In the genomic region with DNA sequence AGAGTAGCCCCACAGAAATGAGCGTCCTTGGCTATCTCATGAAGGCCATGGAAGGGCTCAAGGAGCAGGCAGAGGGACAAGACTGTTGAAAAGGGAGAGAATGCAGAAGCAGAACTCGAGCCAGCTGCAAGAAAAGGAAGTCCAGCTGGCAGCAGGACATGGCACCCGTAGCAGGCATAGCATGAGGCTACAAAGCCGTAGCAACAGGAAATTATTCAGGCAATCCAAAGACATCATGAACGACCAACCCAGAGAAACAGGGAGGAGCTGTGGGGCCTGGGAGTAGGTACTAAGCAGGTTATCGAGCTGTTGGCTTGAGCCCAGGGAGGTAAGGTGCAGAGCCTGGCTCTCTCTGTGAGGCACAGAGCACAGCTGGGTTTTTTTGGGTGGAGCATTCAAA, we compare ENCODE assay signal across 16 cellular contexts.
A peak's percentile ranks its signal among the peaks of the same experiment; 100 is the strongest.
DNase-seq lines count a peak whose midpoint lies in the region; ATAC-seq and TF ChIP-seq lines count a peak whose summit lies in the region.
"Had no signal": no experiment of that assay in that cellular context is flagged by ENCODE, and none has a peak within 500 bp of the region (broad histone marks: within the 10 kb centered on the region; RNA-seq: fewer than 3 reads in every experiment).

No MANE protein-coding gene starts in this region.

- no peak overlapping the region for H3K4me3 ChIP-seq in epithelial cell of esophagus (ENCODE audit: low read length)
- H3K4me3 ChIP-seq in naive thymus-derived CD4-positive, alpha-beta T cell (ENCODE audit: low read length), result no peak overlapping the region
- H3K4me3 ChIP-seq: dorsolateral prefrontal cortex had no signal

- peaks cover 23 to 38% (median 31%) of the 10 kb centered on the region in 7 donors for H3K9me3 Mint-ChIP-seq in CD14-positive monocyte
- peaks cover 0 to 40% (median 14%) of the 10 kb centered on the region in 11 donors for H3K9me3 Mint-ChIP-seq in naive thymus-derived CD4-positive, alpha-beta T cell
- peaks cover 18% of the 10 kb centered on the region for H3K9me3 Mint-ChIP-seq in stimulated activated effector memory CD8-positive, alpha-beta T cell treated with anti-CD3 and anti-CD28 coated beads, Interleukin-12 subunit alpha, Interleukin-12 subunit beta, amount 100 ng/mL, for 72 hours

- no peak overlapping the region for H3K27ac ChIP-seq in naive thymus-derived CD4-positive, alpha-beta T cell (ENCODE audit: low read depth, low read length)
- H3K27ac ChIP-seq: dorsolateral prefrontal cortex, VCaP had no signal

- CTCF ChIA-PET in naive thymus-derived CD4-positive, alpha-beta T cell (lab: Charles Lee), result interaction anchor here (0.5 to 1.9 kb wide), 3 partner anchors 17 to 515 kb away, joined by 3 to 20 read pairs (median 6); no protein-coding TSS in a partner anchor

- POLR2A ChIA-PET in naive thymus-derived CD4-positive, alpha-beta T cell (lab: Charles Lee), result interaction anchor here (0.5 kb wide), 1 partner anchor 598 kb away, joined by 3 read pairs; no protein-coding TSS in a partner anchor

- DNase-seq in CD14-positive monocyte (ENCODE audit: low spot score) (peak; percentile 55), NAMALWA (ENCODE audit: low spot score) (peak; percentile 24), epithelial cell of esophagus (ENCODE audit: low read depth) (peak; percentile 18), ecto neural progenitor cell (ENCODE audit: low spot score) (no peak)
- no peak for DNase-seq in naive thymus-derived CD4-positive, alpha-beta T cell
- no peak for DNase-seq in stimulated activated effector memory CD8-positive, alpha-beta T cell treated with anti-CD3 and anti-CD28 coated beads, Interleukin-12 subunit alpha, Interleukin-12 subunit beta, amount 100 ng/mL, for 72 hours (ENCODE audit: low spot score in 2 of 2)
- DNase-seq: activated gamma-delta T cell; DND-41; dorsolateral prefrontal cortex; mesendoderm; NCI-H524 treated with DMSO at 0.1 percent for 48 hours; SHP77 treated with DMSO at 0.1 percent for 48 hours; stimulated activated CD4-positive, alpha-beta T cell treated with anti-CD3 and anti-CD28 coated beads, Interleukin-12 subunit alpha, Interleukin-12 subunit beta, amount 100 ng/mL, for 4 hours had no signal

- TF ChIP-seq CTCF in CD14-positive monocyte (IDR thresholded peaks at IDR 0.05), result no peak
- no peak for TF ChIP-seq CTCF in epithelial cell of esophagus (IDR thresholded peaks at IDR 0.05; ENCODE audit: insufficient read depth, low read depth, low read length, missing control alignments)

- H3K4me1 ChIP-seq in naive thymus-derived CD4-positive, alpha-beta T cell (ENCODE audit: control insufficient read depth in 2 of 2, insufficient read depth in 2 of 2, low read length in 2 of 2), result no peaks in the 10 kb centered on the region

- ATAC-seq in naive thymus-derived CD4-positive, alpha-beta T cell, result peak; percentile 52
- ATAC-seq in HG03442 (IDR thresholded peaks at IDR 0.05; ENCODE audit: unreplicated experiment) (no peak), HG02759 (IDR thresholded peaks at IDR 0.05; ENCODE audit: unreplicated experiment) (no peak)
- ATAC-seq in stimulated activated effector memory CD8-positive, alpha-beta T cell treated with anti-CD3 and anti-CD28 coated beads, Interleukin-12 subunit alpha, Interleukin-12 subunit beta, amount 100 ng/mL, for 72 hours, result no peak

- peak overlapping the region in 5 of 7 donors; percentile 28 to 58 (median 57) for H3K27ac Mint-ChIP-seq in CD14-positive monocyte
- no peak overlapping the region for H3K27ac Mint-ChIP-seq in naive thymus-derived CD4-positive, alpha-beta T cell
- H3K27ac Mint-ChIP-seq in stimulated activated effector memory CD8-positive, alpha-beta T cell treated with anti-CD3 and anti-CD28 coated beads, Interleukin-12 subunit alpha, Interleukin-12 subunit beta, amount 100 ng/mL, for 72 hours, result no peak overlapping the region

- H3K9me3 ChIP-seq in naive thymus-derived CD4-positive, alpha-beta T cell (ENCODE audit: control insufficient read depth in 2 of 3, low read length in 3 of 3), result peaks cover 0 to 3% (median 0%) of the 10 kb centered on the region in 3 experiments

- no peaks in the 10 kb centered on the region for H3K36me3 ChIP-seq in naive thymus-derived CD4-positive, alpha-beta T cell (ENCODE audit: control insufficient read depth in 2 of 3, insufficient read depth in 3 of 3, low read length in 3 of 3)

- H3K4me1 Mint-ChIP-seq in CD14-positive monocyte, result peaks cover 26% of the 10 kb centered on the region
- peaks cover 0 to 16% (median 5%) of the 10 kb centered on the region in 7 donors for H3K4me1 Mint-ChIP-seq in naive thymus-derived CD4-positive, alpha-beta T cell
- H3K4me1 Mint-ChIP-seq in stimulated activated effector memory CD8-positive, alpha-beta T cell treated with anti-CD3 and anti-CD28 coated beads, Interleukin-12 subunit alpha, Interleukin-12 subunit beta, amount 100 ng/mL, for 72 hours, result peaks cover 13% of the 10 kb centered on the region

- intact Hi-C loops in CD14-positive monocyte (cut with micrococcal nuclease), result no loop called here
- intact Hi-C loops in naive thymus-derived CD4-positive, alpha-beta T cell (cut with micrococcal nuclease), result no loop called here

- peak overlapping the region; percentile 27 to 64 for H3K4me3 Mint-ChIP-seq in CD14-positive monocyte
- no peak overlapping the region for H3K4me3 Mint-ChIP-seq in naive thymus-derived CD4-positive, alpha-beta T cell
- no peak overlapping the region for H3K4me3 Mint-ChIP-seq in stimulated activated effector memory CD8-positive, alpha-beta T cell treated with anti-CD3 and anti-CD28 coated beads, Interleukin-12 subunit alpha, Interleukin-12 subunit beta, amount 100 ng/mL, for 72 hours

- H3K27me3 Mint-ChIP-seq in CD14-positive monocyte (ENCODE audit: low read depth in 3 of 3), result peaks cover 0 to 2% (median 2%) of the 10 kb centered on the region in 3 donors
- peaks cover 12 to 36% (median 26%) of the 10 kb centered on the region in 5 donors for H3K27me3 Mint-ChIP-seq in naive thymus-derived CD4-positive, alpha-beta T cell

- no peaks in the 10 kb centered on the region for H3K27me3 ChIP-seq in naive thymus-derived CD4-positive, alpha-beta T cell (ENCODE audit: control insufficient read depth in 2 of 2, insufficient read depth in 2 of 2, low read length in 2 of 2)

- peaks cover 6 to 9% of the 10 kb centered on the region in 2 donors for H3K36me3 Mint-ChIP-seq in CD14-positive monocyte
- H3K36me3 Mint-ChIP-seq in naive thymus-derived CD4-positive, alpha-beta T cell, result peaks cover 0 to 28% (median 9%) of the 10 kb centered on the region in 5 donors
- no peaks in the 10 kb centered on the region for H3K36me3 Mint-ChIP-seq in stimulated activated effector memory CD8-positive, alpha-beta T cell treated with anti-CD3 and anti-CD28 coated beads, Interleukin-12 subunit alpha, Interleukin-12 subunit beta, amount 100 ng/mL, for 72 hours

Comparison
In these comparisons a context has a peak if more than half of its experiments do, and no peak if none do; other contexts are left out.
1. DNase-seq: peak in CD14-positive monocyte (single experiment), NAMALWA (single experiment) and epithelial cell of esophagus (single experiment); none in naive thymus-derived CD4-positive, alpha-beta T cell (0 of 9), ecto neural progenitor cell (single experiment) and stimulated activated effector memory CD8-positive, alpha-beta T cell treated with anti-CD3 and anti-CD28 coated beads, Interleukin-12 subunit alpha, Interleukin-12 subunit beta, amount 100 ng/mL, for 72 hours (0 of 2).
2. H3K27ac Mint-ChIP-seq: peak in CD14-positive monocyte (5 of 7); none in naive thymus-derived CD4-positive, alpha-beta T cell (0 of 9) and stimulated activated effector memory CD8-positive, alpha-beta T cell treated with anti-CD3 and anti-CD28 coated beads, Interleukin-12 subunit alpha, Interleukin-12 subunit beta, amount 100 ng/mL, for 72 hours (single experiment).
3. H3K4me3 Mint-ChIP-seq: peak in CD14-positive monocyte (2 of 2); none in naive thymus-derived CD4-positive, alpha-beta T cell (0 of 10) and stimulated activated effector memory CD8-positive, alpha-beta T cell treated with anti-CD3 and anti-CD28 coated beads, Interleukin-12 subunit alpha, Interleukin-12 subunit beta, amount 100 ng/mL, for 72 hours (single experiment).